Comparison of ENCODE assay signal across 29 cellular contexts in the genomic region with DNA sequence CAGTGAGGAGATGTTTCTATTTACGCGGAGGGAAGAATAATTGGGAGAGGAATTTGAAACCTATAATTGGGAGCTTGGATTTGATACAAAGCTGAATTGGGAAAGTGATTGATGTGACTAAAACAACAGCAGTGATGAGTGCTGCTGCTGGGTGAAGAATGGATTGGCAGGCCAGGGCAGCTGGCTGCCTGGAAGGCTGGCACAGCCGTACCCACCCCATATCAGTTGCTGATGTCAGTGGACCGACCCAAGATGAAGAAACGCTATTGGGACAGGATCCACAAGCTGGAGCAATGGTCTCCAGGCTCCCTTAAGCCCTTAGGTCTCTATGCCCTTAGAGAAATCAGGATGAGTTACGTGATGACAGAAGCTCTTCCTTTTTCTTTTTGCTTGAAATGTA. TPM values are rescaled to one million over a fixed set of nuclear protein-coding genes. Genes with fewer than 3 reads are reported as not detected.
"Had no signal": no experiment of that assay in that cellular context is flagged by ENCODE, and none has a peak within 500 bp of the region (broad histone marks: within the 10 kb centered on the region; RNA-seq: fewer than 3 reads in every experiment).

No MANE protein-coding gene starts in this region.

- H3K27me3 Mint-ChIP-seq: activated B cell treated with CpG ODN at 0.5 μM for 24 hours; activated CD4-positive, alpha-beta T cell treated with anti-CD3 and anti-CD28 coated beads, Interleukin-2, amount 10 ng/mL, durations not matched to agents 24 days and 14 days; activated CD8-positive, alpha-beta memory T cell treated with anti-CD3 and anti-CD28 coated beads, Interleukin-2, amount 10 ng/mL, durations not matched to agents 7 days and 5 days; activated T-cell treated with anti-CD3 and anti-CD28 coated beads, Interleukin-2, amount 50 U/mL, for 24 hours had no signal

- H3K27me3 ChIP-seq: cardiac muscle cell, SJSA1 had no signal

- H3K36me3 ChIP-seq: cardiac muscle cell, SJSA1 had no signal

- H3K9me3 ChIP-seq: SJSA1 had no signal

- H3K27ac Mint-ChIP-seq: activated B cell treated with CpG ODN at 0.5 μM for 24 hours; activated CD4-positive, alpha-beta T cell treated with anti-CD3 and anti-CD28 coated beads, Interleukin-2, amount 10 ng/mL, durations not matched to agents 24 days and 14 days; activated CD8-positive, alpha-beta memory T cell treated with anti-CD3 and anti-CD28 coated beads, Interleukin-2, amount 10 ng/mL, durations not matched to agents 7 days and 5 days; activated naive CD4-positive, alpha-beta T cell treated with anti-CD3 and anti-CD28 coated beads, Interleukin-2, amount 50 U/mL, for 72 hours; activated T-cell treated with anti-CD3 and anti-CD28 coated beads, Interleukin-2, amount 50 U/mL, for 24 hours; activated T-helper 1 cell treated with anti-CD3 and anti-CD28 coated beads, Interleukin-12 subunit alpha, Interleukin-12 subunit beta, Interleukin-2, Interleukin-4 antibody, amounts not matched to agents 30 ng/mL and 10 ng/mL and 1 ng/mL, durations not matched to agents 14 hours and 24 hours and 36 hours; IgD-negative memory B cell had no signal

- H3K9me3 Mint-ChIP-seq: activated B cell treated with CpG ODN at 0.5 μM for 24 hours; activated CD4-positive, alpha-beta T cell treated with anti-CD3 and anti-CD28 coated beads, Interleukin-2, amount 10 ng/mL, durations not matched to agents 24 days and 14 days; activated naive CD4-positive, alpha-beta T cell treated with anti-CD3 and anti-CD28 coated beads, Interleukin-2, amount 50 U/mL, for 72 hours; activated T-cell treated with anti-CD3 and anti-CD28 coated beads, Interleukin-2, amount 50 U/mL, for 24 hours; activated T-helper 1 cell treated with anti-CD3 and anti-CD28 coated beads, Interleukin-12 subunit alpha, Interleukin-12 subunit beta, Interleukin-2, Interleukin-4 antibody, amounts not matched to agents 30 ng/mL and 10 ng/mL and 1 ng/mL, durations not matched to agents 14 hours and 24 hours and 36 hours; brain; IgD-negative memory B cell had no signal

- H3K4me3 Mint-ChIP-seq: activated B cell treated with CpG ODN at 0.5 μM for 24 hours; activated CD4-positive, alpha-beta T cell treated with anti-CD3 and anti-CD28 coated beads, Interleukin-2, amount 10 ng/mL, durations not matched to agents 24 days and 14 days; activated CD8-positive, alpha-beta memory T cell treated with anti-CD3 and anti-CD28 coated beads, Interleukin-2, amount 10 ng/mL, durations not matched to agents 7 days and 5 days; activated T-cell treated with anti-CD3 and anti-CD28 coated beads, Interleukin-2, amount 50 U/mL, for 24 hours; activated T-helper 1 cell treated with anti-CD3 and anti-CD28 coated beads, Interleukin-12 subunit alpha, Interleukin-12 subunit beta, Interleukin-2, Interleukin-4 antibody, amounts not matched to agents 30 ng/mL and 10 ng/mL and 1 ng/mL, durations not matched to agents 14 hours and 24 hours and 36 hours; brain; IgD-negative memory B cell had no signal

- DNase-seq: activated B cell treated with CpG ODN at 0.5 μM for 24 hours; activated CD4-positive, alpha-beta T cell treated with anti-CD3 and anti-CD28 coated beads for 1 hour; activated CD4-positive, alpha-beta T cell treated with anti-CD3 and anti-CD28 coated beads, Interleukin-2, amount 10 ng/mL, durations not matched to agents 24 days and 14 days; activated CD4-positive, alpha-beta T cell treated with anti-CD3 and anti-CD28 coated beads, Interleukin-2, amount 50 U/mL, for 48 hours; activated CD8-positive, alpha-beta memory T cell treated with anti-CD3 and anti-CD28 coated beads, Interleukin-2, amount 10 ng/mL, durations not matched to agents 7 days and 5 days; activated effector memory CD4-positive, alpha-beta T cell treated with Interleukin-2 at 50 U/mL for 16 hours; activated naive CD4-positive, alpha-beta T cell treated with Interleukin-2 at 50 U/mL for 16 hours; activated T-cell treated with anti-CD3 and anti-CD28 coated beads, Interleukin-2, amount 50 U/mL, for 24 hours; amygdala; KG1; NCI-H1048; NCI-H2029 treated with DMSO at 0.1 percent for 48 hours; NCI-H2171 treated with DMSO at 0.1 percent for 48 hours; NCI-H226; NCI-H526; SHP77; T-helper 2 cell; T1000 had no signal

- ATAC-seq: activated CD8-positive, alpha-beta memory T cell treated with anti-CD3 and anti-CD28 coated beads, Interleukin-2, amount 10 ng/mL, durations not matched to agents 7 days and 5 days; activated naive CD4-positive, alpha-beta T cell treated with anti-CD3 and anti-CD28 coated beads, Interleukin-2, amount 50 U/mL, for 72 hours; SK-N-SH treated with all-trans-retinoic acid at 6 μM for 48 hours had no signal

- H3K4me3 ChIP-seq: cardiac muscle cell, SJSA1 had no signal

- H3K36me3 Mint-ChIP-seq: activated CD8-positive, alpha-beta memory T cell treated with anti-CD3 and anti-CD28 coated beads, Interleukin-2, amount 10 ng/mL, durations not matched to agents 7 days and 5 days; activated naive CD4-positive, alpha-beta T cell treated with anti-CD3 and anti-CD28 coated beads, Interleukin-2, amount 50 U/mL, for 72 hours; brain; IgD-negative memory B cell had no signal

- H3K4me1 ChIP-seq: SJSA1 had no signal

- H3K27ac ChIP-seq: cardiac muscle cell, SJSA1 had no signal

- H3K4me1 Mint-ChIP-seq: activated B cell treated with CpG ODN at 0.5 μM for 24 hours; activated CD4-positive, alpha-beta T cell treated with anti-CD3 and anti-CD28 coated beads, Interleukin-2, amount 10 ng/mL, durations not matched to agents 24 days and 14 days; activated CD8-positive, alpha-beta memory T cell treated with anti-CD3 and anti-CD28 coated beads, Interleukin-2, amount 10 ng/mL, durations not matched to agents 7 days and 5 days; IgD-negative memory B cell had no signal

RNA-seq across cellular contexts. Expression of gene GRIK1, which starts 47.4 kb away (rescaled TPM):
- total RNA-seq: activated B cell treated with CpG ODN at 0.5 μM for 24 hours; activated CD4-positive, alpha-beta T cell treated with anti-CD3 and anti-CD28 coated beads, Interleukin-2, amount 10 ng/mL, durations not matched to agents 24 days and 14 days; activated CD8-positive, alpha-beta memory T cell treated with anti-CD3 and anti-CD28 coated beads, Interleukin-2, amount 10 ng/mL, durations not matched to agents 7 days and 5 days; activated naive CD4-positive, alpha-beta T cell treated with anti-CD3 and anti-CD28 coated beads, Interleukin-2, amount 50 U/mL, for 72 hours; activated T-helper 1 cell treated with anti-CD3 and anti-CD28 coated beads, Interleukin-12 subunit alpha, Interleukin-12 subunit beta, Interleukin-2, Interleukin-4 antibody, amounts not matched to agents 30 ng/mL and 10 ng/mL and 1 ng/mL, durations not matched to agents 14 hours and 24 hours and 36 hours; astrocyte; cardiac muscle cell; LHCN-M2; M059J; NCI-H460; SJSA1 had no signal
- polyA plus RNA-seq: IgD-negative memory B cell had no signal
